Comparison of ENCODE assay signal across 21 cellular contexts in genomic region chr2:79292231-79292785, GRCh38.
"Had no signal": no experiment of that assay in that cellular context is flagged by ENCODE, and none has a peak within 500 bp of the region (broad histone marks: within the 10 kb centered on the region; RNA-seq: fewer than 3 reads in every experiment).

No MANE protein-coding gene starts in this region.

- H3K27ac ChIP-seq: left lung, pancreas, right lobe of liver, skin epidermis, suprapubic skin, transverse colon had no signal

- ATAC-seq: activated CD4-positive, alpha-beta T cell treated with anti-CD3 and anti-CD28 coated beads for 36 hours; left lung; natural killer cell treated with Interleukin-12 subunit alpha and Interleukin-12 subunit beta and Interleukin-15 and Interleukin-18, amount 100 ng/mL, for 72 hours; pancreas; right lobe of liver; stimulated activated naive CD8-positive, alpha-beta T cell treated with anti-CD3 and anti-CD28 coated beads, Interleukin-15, amount 100 ng/mL, for 72 hours; WTC11 had no signal

- DNase-seq: activated CD4-positive, alpha-beta memory T cell treated with anti-CD3 and anti-CD28 coated beads for 36 hours; activated CD4-positive, alpha-beta T cell treated with anti-CD3 and anti-CD28 coated beads for 36 hours; activated naive CD4-positive, alpha-beta T cell treated with Interleukin-2 at 50 U/mL for 16 hours; activated naive CD8-positive, alpha-beta T cell treated with anti-CD3 and anti-CD28 coated beads, Interleukin-2, amount 10 ng/mL, durations not matched to agents 7 days and 5 days; activated T-cell treated with anti-CD3 and anti-CD28 coated beads, Interleukin-2, amount 50 U/mL, for 48 hours; amniotic stem cell; effector CD8-positive, alpha-beta T cell; erythroblast; foreskin fibroblast; kidney; left lung; pancreas; right lobe of liver; stimulated activated CD4-positive, alpha-beta T cell treated with anti-CD3 and anti-CD28 coated beads, Interleukin-1b, Interleukin-23, amount 100 ng/mL, for 48 hours; stimulated activated naive CD8-positive, alpha-beta T cell treated with anti-CD3 and anti-CD28 coated beads, Interleukin-15, amount 100 ng/mL, for 72 hours; T-helper 1 cell; transverse colon had no signal
